In genomic region chr1:218463194-218464156, GRCh38 we compare ENCODE assay signal across 9 cellular contexts.
DNase-seq lines count a peak whose midpoint lies in the region; ATAC-seq and TF ChIP-seq lines count a peak whose summit lies in the region.
"Had no signal": no experiment of that assay in that cellular context is flagged by ENCODE, and none has a peak within 500 bp of the region (broad histone marks: within the 10 kb centered on the region; RNA-seq: fewer than 3 reads in every experiment).

No MANE protein-coding gene starts in this region.

- H3K9me3 Mint-ChIP-seq in T-helper 2 cell treated with Interferon-gamma antibody and Interleukin-4, amounts not matched to agents 5 μg/mL and 100 μg/mL, for 36 hours: no peaks in the 10 kb centered on the region

- H3K4me1 Mint-ChIP-seq in T-helper 2 cell treated with Interferon-gamma antibody and Interleukin-4, amounts not matched to agents 5 μg/mL and 100 μg/mL, for 36 hours (ENCODE audit: low read depth): no peaks in the 10 kb centered on the region

- peak; percentile 39 for TF ChIP-seq CTCF in choroid plexus epithelial cell (conservative IDR thresholded peaks at IDR 0.05; ENCODE audit: low read depth, low read length)
- no peak for TF ChIP-seq CTCF in lung (IDR thresholded peaks at IDR 0.05; ENCODE audit: control extremely low read depth, extremely low read depth)
- no peak for TF ChIP-seq CTCF in uterus (IDR thresholded peaks at IDR 0.05)

- no peaks in the 10 kb centered on the region for H3K36me3 ChIP-seq in lung (ENCODE audit: control insufficient read depth in 2 of 2, insufficient read depth in 2 of 2, low read length in 2 of 2)
- no peaks in the 10 kb centered on the region for H3K36me3 ChIP-seq in uterus

- H3K36me3 Mint-ChIP-seq in T-helper 2 cell treated with Interferon-gamma antibody and Interleukin-4, amounts not matched to agents 5 μg/mL and 100 μg/mL, for 36 hours (ENCODE audit: low read depth): no peaks in the 10 kb centered on the region
- H3K36me3 Mint-ChIP-seq: activated naive CD8-positive, alpha-beta T cell had no signal

- whole genome bisulfite sequencing in lung, 2 donors: 72 to 73% methylated on average over 14 of the region's 14 CpGs

- H3K4me3 Mint-ChIP-seq in T-helper 2 cell treated with Interferon-gamma antibody and Interleukin-4, amounts not matched to agents 5 μg/mL and 100 μg/mL, for 36 hours: no peak overlapping the region
- H3K4me3 Mint-ChIP-seq: activated naive CD8-positive, alpha-beta T cell had no signal

- no peaks in the 10 kb centered on the region for H3K27me3 ChIP-seq in lung (ENCODE audit: control insufficient read depth, insufficient read depth)
- H3K27me3 ChIP-seq in uterus: no peaks in the 10 kb centered on the region

- H3K9me3 ChIP-seq in lung (ENCODE audit: control insufficient read depth in 2 of 2, insufficient read depth in 1 of 2, low read length in 1 of 2) (no peaks in the 10 kb centered on the region), uterus (no peaks in the 10 kb centered on the region)

- TF ChIP-seq POLR2A in uterus (IDR thresholded peaks at IDR 0.05): no peak

- H3K4me3 ChIP-seq in choroid plexus epithelial cell (ENCODE audit: low read depth, low read length): no peak overlapping the region
- H3K4me3 ChIP-seq in lung: no peak overlapping the region
- no peak overlapping the region for H3K4me3 ChIP-seq in uterus

- no peak overlapping the region for H3K27ac Mint-ChIP-seq in T-helper 2 cell treated with Interferon-gamma antibody and Interleukin-4, amounts not matched to agents 5 μg/mL and 100 μg/mL, for 36 hours
- H3K27ac Mint-ChIP-seq: activated naive CD8-positive, alpha-beta T cell had no signal

- intact Hi-C loops in uterus (cut with DNase I; ENCODE audit: low total_unique reads): no loop called here

- no peaks in the 10 kb centered on the region for H3K27me3 Mint-ChIP-seq in T-helper 2 cell treated with Interferon-gamma antibody and Interleukin-4, amounts not matched to agents 5 μg/mL and 100 μg/mL, for 36 hours (ENCODE audit: low read depth)

- peak overlapping the region; percentile 30 to 70 for H3K27ac ChIP-seq in lung (ENCODE audit: low read depth in 1 of 2, low read length in 1 of 2)
- peak overlapping the region; percentile 74 to 81 for H3K27ac ChIP-seq in uterus

- ATAC-seq in lung (ENCODE audit: insufficient read depth, low FRiP score): peak; percentile 47

- DNase-seq in NCI-H460 (ENCODE audit: extremely low read depth, low read depth) (peak; percentile 56), choroid plexus epithelial cell (ENCODE audit: low read depth) (peak; percentile 88), lung (ENCODE audit: low spot score) (peak; percentile 33), uterus (peak; percentile 47 to 50)
- DNase-seq in activated T-cell treated with anti-CD3 and anti-CD28 coated beads, Interleukin-2, amount 50 U/mL, for 1 hour: no peak
- DNase-seq in activated CD4-positive, alpha-beta T cell treated with anti-CD3 and anti-CD28 coated beads, Interleukin-2, amount 50 U/mL, for 48 hours: no peak
- no peak for DNase-seq in T-helper 2 cell treated with Interferon-gamma antibody and Interleukin-4, amounts not matched to agents 5 μg/mL and 100 μg/mL, for 36 hours (ENCODE audit: low spot score)
- DNase-seq: NCI-H510A treated with DMSO at 0.1 percent for 48 hours had no signal

- H3K4me1 ChIP-seq in lung (ENCODE audit: control insufficient read depth in 2 of 2, insufficient read depth in 2 of 2, low read length in 2 of 2): peaks cover 7 to 22% of the 10 kb centered on the region in 2 donors
- peaks cover 8 to 13% of the 10 kb centered on the region in 2 donors for H3K4me1 ChIP-seq in uterus

Comparison
In these comparisons a context has a peak if more than half of its experiments do, and no peak if none do; other contexts are left out.
1. DNase-seq: peak in NCI-H460 (single experiment), choroid plexus epithelial cell (single experiment), lung (single experiment) and uterus (2 of 2); none in activated T-cell treated with anti-CD3 and anti-CD28 coated beads, Interleukin-2, amount 50 U/mL, for 1 hour (single experiment), activated CD4-positive, alpha-beta T cell treated with anti-CD3 and anti-CD28 coated beads, Interleukin-2, amount 50 U/mL, for 48 hours (0 of 2) and T-helper 2 cell treated with Interferon-gamma antibody and Interleukin-4, amounts not matched to agents 5 μg/mL and 100 μg/mL, for 36 hours (single experiment).